In the genomic region with DNA sequence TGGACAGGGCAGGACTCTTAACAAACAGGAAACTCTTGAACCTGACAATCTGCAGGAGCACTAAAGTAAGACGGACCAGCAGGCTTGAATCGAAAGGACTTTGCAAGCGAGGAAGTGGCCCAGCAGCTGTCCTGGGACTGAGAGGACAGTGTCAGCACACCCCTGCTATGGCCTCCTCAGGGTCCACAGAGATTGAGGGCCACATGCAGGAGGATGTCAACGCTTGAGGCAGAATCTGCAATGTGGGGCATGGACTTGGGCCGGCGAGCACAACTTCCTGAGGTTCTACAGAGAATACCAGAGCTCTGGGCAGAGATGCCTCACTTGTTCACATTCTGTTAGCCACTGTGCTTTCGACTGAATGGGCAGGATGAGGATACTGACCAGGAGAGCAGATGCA, we compare ENCODE assay signal across 30 cellular contexts.
"Had no signal": no experiment of that assay in that cellular context is flagged by ENCODE, and none has a peak within 500 bp of the region (broad histone marks: within the 10 kb centered on the region; RNA-seq: fewer than 3 reads in every experiment).

No MANE protein-coding gene starts in this region.

- H3K36me3 Mint-ChIP-seq: activated naive CD8-positive, alpha-beta T cell treated with anti-CD3 and anti-CD28 coated beads, Interleukin-2, amount 10 ng/mL, durations not matched to agents 7 days and 5 days had no signal

- ATAC-seq: effector memory CD8-positive, alpha-beta T cell; left cardiac atrium; left ventricle myocardium superior; naive thymus-derived CD4-positive, alpha-beta T cell; stimulated activated naive B cell treated with anti-CD40 and anti-IgM and Interleukin-4, amounts not matched to agents 10 μg/mL and 1 μg/mL and 100 μg/mL, for 72 hours had no signal

- H3K36me3 ChIP-seq: brain microvascular endothelial cell, thyroid gland had no signal

- H3K9me3 ChIP-seq: right atrium auricular region, stomach, thyroid gland, upper lobe of left lung, vagina had no signal

- H3K4me1 ChIP-seq: right atrium auricular region, vagina had no signal

- H3K27ac Mint-ChIP-seq: activated naive CD4-positive, alpha-beta T cell treated with anti-CD3 and anti-CD28 coated beads, Interleukin-2, amount 10 ng/mL, durations not matched to agents 7 days and 5 days; activated naive CD8-positive, alpha-beta T cell treated with anti-CD3 and anti-CD28 coated beads, Interleukin-2, amount 10 ng/mL, durations not matched to agents 7 days and 5 days; activated T-helper 1 cell treated with anti-CD3 and anti-CD28 coated beads, Interleukin-12 subunit alpha, Interleukin-12 subunit beta, Interleukin-2, Interleukin-4 antibody, amounts not matched to agents 30 ng/mL and 10 ng/mL and 1 ng/mL, durations not matched to agents 14 hours and 24 hours and 36 hours; mesothelial cell of epicardium had no signal

- H3K27me3 ChIP-seq: brain microvascular endothelial cell, right atrium auricular region, stomach, thyroid gland, upper lobe of left lung, vagina had no signal

- H3K4me2 ChIP-seq: smooth muscle cell had no signal

- H3K79me2 ChIP-seq: parathyroid adenoma had no signal

- H3K4me3 Mint-ChIP-seq: activated naive CD4-positive, alpha-beta T cell treated with anti-CD3 and anti-CD28 coated beads, Interleukin-2, amount 10 ng/mL, durations not matched to agents 7 days and 5 days; activated naive CD8-positive, alpha-beta T cell treated with anti-CD3 and anti-CD28 coated beads, Interleukin-2, amount 10 ng/mL, durations not matched to agents 7 days and 5 days; activated T-helper 1 cell treated with anti-CD3 and anti-CD28 coated beads, Interleukin-12 subunit alpha, Interleukin-12 subunit beta, Interleukin-2, Interleukin-4 antibody, amounts not matched to agents 30 ng/mL and 10 ng/mL and 1 ng/mL, durations not matched to agents 14 hours and 24 hours and 36 hours; effector memory CD8-positive, alpha-beta T cell; mesothelial cell of epicardium; naive thymus-derived CD4-positive, alpha-beta T cell; stimulated activated naive B cell treated with anti-CD40 and anti-IgM and Interleukin-4, amounts not matched to agents 10 μg/mL and 1 μg/mL and 100 μg/mL, for 72 hours had no signal

- H3K27ac ChIP-seq: brain microvascular endothelial cell, parathyroid adenoma, right atrium auricular region, stomach, thyroid gland, upper lobe of left lung, vagina had no signal

- H3K27me3 Mint-ChIP-seq: activated naive CD4-positive, alpha-beta T cell treated with anti-CD3 and anti-CD28 coated beads, Interleukin-2, amount 10 ng/mL, durations not matched to agents 7 days and 5 days; activated naive CD8-positive, alpha-beta T cell treated with anti-CD3 and anti-CD28 coated beads, Interleukin-2, amount 10 ng/mL, durations not matched to agents 7 days and 5 days; effector memory CD8-positive, alpha-beta T cell; naive thymus-derived CD4-positive, alpha-beta T cell; stimulated activated naive B cell treated with anti-CD40 and anti-IgM and Interleukin-4, amounts not matched to agents 10 μg/mL and 1 μg/mL and 100 μg/mL, for 72 hours had no signal

- H3K4me3 ChIP-seq: right atrium auricular region, smooth muscle cell, stomach, thyroid gland, upper lobe of left lung, vagina had no signal

- H3K9ac ChIP-seq: parathyroid adenoma had no signal

- DNase-seq: activated CD4-positive, alpha-beta T cell treated with anti-CD3 and anti-CD28 coated beads for 4 hours; activated CD4-positive, alpha-beta T cell treated with anti-CD3 and anti-CD28 coated beads, Interleukin-2, amount 50 U/mL, for 4 hours; activated gamma-delta T cell; activated naive CD4-positive, alpha-beta T cell treated with anti-CD3 and anti-CD28 coated beads, Interleukin-2, amount 10 ng/mL, durations not matched to agents 7 days and 5 days; activated naive CD8-positive, alpha-beta T cell treated with anti-CD3 and anti-CD28 coated beads, Interleukin-2, amount 10 ng/mL, durations not matched to agents 7 days and 5 days; activated T-cell treated with anti-CD3 and anti-CD28 coated beads for 4 hours; amniotic stem cell; brain microvascular endothelial cell; cortex of kidney; effector memory CD8-positive, alpha-beta T cell; head of caudate nucleus; hippocampal formation; left cardiac atrium; left ventricle myocardium superior; naive thymus-derived CD4-positive, alpha-beta T cell; occipital lobe; stimulated activated CD4-positive, alpha-beta T cell treated with anti-CD3 and anti-CD28 coated beads, Interleukin-1b, Interleukin-23, amount 100 ng/mL, for 48 hours; stimulated activated CD4-positive, alpha-beta T cell treated with anti-CD3 and anti-CD28 coated beads, Interleukin-4, amount 100 ng/mL, for 4 hours; stimulated activated CD8-positive, alpha-beta memory T cell treated with anti-CD3 and anti-CD28 coated beads, Interleukin-4, amount 100 ng/mL, for 48 hours; stimulated activated naive B cell treated with anti-CD40 and anti-IgM and Interleukin-4, amounts not matched to agents 10 μg/mL and 1 μg/mL and 100 μg/mL, for 72 hours; stomach; T1000; thyroid gland; upper lobe of left lung had no signal

- H3K9me3 Mint-ChIP-seq: activated naive CD4-positive, alpha-beta T cell treated with anti-CD3 and anti-CD28 coated beads, Interleukin-2, amount 10 ng/mL, durations not matched to agents 7 days and 5 days; activated naive CD8-positive, alpha-beta T cell treated with anti-CD3 and anti-CD28 coated beads, Interleukin-2, amount 10 ng/mL, durations not matched to agents 7 days and 5 days; activated T-helper 1 cell treated with anti-CD3 and anti-CD28 coated beads, Interleukin-12 subunit alpha, Interleukin-12 subunit beta, Interleukin-2, Interleukin-4 antibody, amounts not matched to agents 30 ng/mL and 10 ng/mL and 1 ng/mL, durations not matched to agents 14 hours and 24 hours and 36 hours; effector memory CD8-positive, alpha-beta T cell; mesothelial cell of epicardium; naive thymus-derived CD4-positive, alpha-beta T cell; stimulated activated naive B cell treated with anti-CD40 and anti-IgM and Interleukin-4, amounts not matched to agents 10 μg/mL and 1 μg/mL and 100 μg/mL, for 72 hours had no signal

- H2AFZ ChIP-seq: parathyroid adenoma had no signal
